Comparison of ENCODE assay signal across 10 cellular contexts in the genomic region with DNA sequence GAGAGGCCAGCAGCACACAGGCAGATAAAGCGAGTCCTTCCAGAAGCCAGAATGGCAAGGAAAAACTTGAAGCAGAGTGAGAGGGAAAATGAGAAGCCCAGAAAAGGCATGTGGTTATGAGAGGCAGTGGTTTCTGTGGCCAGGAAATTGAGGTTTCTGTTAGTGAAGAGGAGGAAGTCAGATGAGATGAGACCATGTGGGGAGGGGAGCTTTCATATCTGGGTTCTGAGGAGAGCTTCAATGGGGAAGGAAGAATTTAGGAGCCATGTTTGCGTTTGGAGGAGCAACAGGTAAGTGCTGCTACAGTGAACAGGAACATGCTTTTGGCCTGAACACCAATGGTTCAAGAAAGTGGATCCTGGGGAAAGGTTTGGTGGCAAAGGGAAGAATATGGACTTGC. TPM values are rescaled to one million over a fixed set of nuclear protein-coding genes. Genes with fewer than 3 reads are reported as not detected.
A peak's percentile ranks its signal among the peaks of the same experiment; 100 is the strongest.
DNase-seq lines count a peak whose midpoint lies in the region; ATAC-seq, FAIRE-seq and TF ChIP-seq lines count a peak whose summit lies in the region.
"Had no signal": no experiment of that assay in that cellular context is flagged by ENCODE, and none has a peak within 500 bp of the region (broad histone marks: within the 10 kb centered on the region; RNA-seq: fewer than 3 reads in every experiment).

No MANE protein-coding gene starts in this region.

- peak; percentile 95 for FAIRE-seq in GM18507 (lab: Jason Lieb, UNC)
- FAIRE-seq: astrocyte had no signal

- H3K79me2 ChIP-seq in hepatocyte: no peaks in the 10 kb centered on the region

- H3K27me3 ChIP-seq in hepatocyte: no peaks in the 10 kb centered on the region

- H3K9me3 ChIP-seq in hepatocyte (ENCODE audit: low read depth): no peaks in the 10 kb centered on the region

- H3K36me3 ChIP-seq in hepatocyte (replicated peaks; ENCODE audit: insufficient read depth, low read depth): no peaks in the 10 kb centered on the region

- no peak overlapping the region for H3K27ac ChIP-seq in hepatocyte

- TF ChIP-seq CTCF in hepatocyte (IDR thresholded peaks at IDR 0.05; ENCODE audit: poor library complexity): no peak

- ATAC-seq in HG02870 (IDR thresholded peaks at IDR 0.05; ENCODE audit: unreplicated experiment) (peak; percentile 77), GM19324 (IDR thresholded peaks at IDR 0.05; ENCODE audit: low FRiP score, unreplicated experiment) (no peak)

- WGBS in hepatocyte (ENCODE audit: low lambda C conversion rate, missing lambda C conversion rate): 93% methylated on average over 2 of the region's 2 CpGs

- H2AFZ ChIP-seq in hepatocyte: no peak overlapping the region

- no peaks in the 10 kb centered on the region for H3K9me2 ChIP-seq in hepatocyte (replicated peaks; ENCODE audit: insufficient read depth)

- H3K4me3 ChIP-seq in hepatocyte: no peak overlapping the region

- H3K4me1 ChIP-seq in hepatocyte (ENCODE audit: insufficient read depth): no peaks in the 10 kb centered on the region

- DNase-seq in GM18507 (ENCODE audit: extremely low spot score, insufficient read length, low read depth): no peak
- DNase-seq in T-helper 1 cell: peak in 3 of 5 donors; percentile 20 to 60 (median 26)
- DNase-seq in mucosa of gallbladder (ENCODE audit: low spot score): peak; percentile 43
- DNase-seq in NCI-H1417 treated with DMSO at 0.1 percent for 48 hours (lab: John Stamatoyannopoulos, UW): no peak
- DNase-seq in EL: no peak
- DNase-seq in hepatocyte (ENCODE audit: low spot score): no peak

- no peaks in the 10 kb centered on the region for H4K20me1 ChIP-seq in hepatocyte (ENCODE audit: insufficient read depth, poor library complexity, severe bottlenecking)

- H3K4me2 ChIP-seq in hepatocyte: no peak overlapping the region

RNA-seq across cellular contexts. Expression of a gene that starts 6.1 kb away (rescaled TPM):
- total RNA-seq in mucosa of gallbladder (0.09 TPM), hepatocyte (not detected in 2 replicates)
- not detected in 2 replicates for polyA plus RNA-seq in hepatocyte
- total RNA-seq: astrocyte, urinary bladder had no signal

RNA-seq across cellular contexts. Expression of a gene that starts 41.6 kb away (rescaled TPM):
- total RNA-seq in mucosa of gallbladder (1.4 TPM), hepatocyte (not detected in 2 replicates)
- polyA plus RNA-seq in hepatocyte: not detected in 2 replicates
- total RNA-seq: astrocyte had no signal

Comparison
In these comparisons a context has a peak if more than half of its experiments do, and no peak if none do; other contexts are left out.
1. DNase-seq: peak in T-helper 1 cell (3 of 5) and mucosa of gallbladder (single experiment); none in GM18507 (single experiment), NCI-H1417 treated with DMSO at 0.1 percent for 48 hours (single experiment), EL (single experiment) and hepatocyte (single experiment).